ENCODE assay signal across 11 cellular contexts in the genomic region with DNA sequence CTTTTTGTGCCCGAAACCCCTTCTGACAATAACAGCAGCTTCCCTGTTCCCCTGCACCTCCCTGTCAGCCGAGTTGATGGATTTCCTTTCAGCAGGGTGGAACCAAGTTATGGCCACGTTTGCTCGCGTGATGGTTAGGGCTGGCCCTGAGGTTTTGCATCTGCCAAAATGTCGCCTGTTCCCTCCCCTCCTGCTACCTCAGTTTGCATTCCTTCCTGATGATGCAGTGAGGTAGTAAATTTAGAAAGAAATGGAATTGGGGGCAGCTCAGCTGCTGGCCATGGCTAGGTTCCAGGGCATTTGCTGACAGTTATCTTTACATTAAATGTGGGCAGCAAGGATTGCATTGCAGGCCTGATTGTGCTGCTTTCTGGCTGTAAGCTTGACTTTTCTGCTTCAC. TPM values are rescaled to one million over a fixed set of nuclear protein-coding genes. Genes with fewer than 3 reads are reported as not detected.
DNase-seq lines count a peak whose midpoint lies in the region; ATAC-seq and TF ChIP-seq lines count a peak whose summit lies in the region.
"Had no signal": no experiment of that assay in that cellular context is flagged by ENCODE, and none has a peak within 500 bp of the region (broad histone marks: within the 10 kb centered on the region; RNA-seq: fewer than 3 reads in every experiment).

No MANE protein-coding gene starts in this region.

- intact Hi-C loops in mucosa of descending colon (cut with DNase I, micrococcal nuclease): no loop called here

- peak overlapping the region; percentile 30 for H3K27ac ChIP-seq in mesodermal cell (ENCODE audit: low read depth, low read length, severe bottlenecking)

- H3K4me1 ChIP-seq in mesodermal cell (ENCODE audit: control insufficient read depth, insufficient read depth, low read length, poor library complexity, severe bottlenecking) (peaks cover 12% of the 10 kb centered on the region), mucosa of descending colon (ENCODE audit: low read depth) (peaks cover 6% of the 10 kb centered on the region)

- no peak for ATAC-seq in mucosa of descending colon

- no peak overlapping the region for H3K4me3 ChIP-seq in mesodermal cell (ENCODE audit: extremely low read depth, insufficient read depth, low read length, poor library complexity, severe bottlenecking)
- H3K4me3 ChIP-seq in mucosa of descending colon: no peak overlapping the region

- no peak for TF ChIP-seq CTCF in mucosa of descending colon (IDR thresholded peaks at IDR 0.05)

- peak; percentile 84 for DNase-seq in A172 (ENCODE audit: low spot score)
- peak; percentile 77 for DNase-seq in M059J (ENCODE audit: low read depth)
- DNase-seq in dedifferentiated amniotic fluid mesenchymal stem cell (ENCODE audit: extremely low spot score): peak; percentile 40
- DNase-seq in NCI-H146 (lab: John Stamatoyannopoulos, UW): no peak
- no peak for DNase-seq in mucosa of descending colon
- DNase-seq in amygdala (lab: John Stamatoyannopoulos, UW): no peak
- DNase-seq in MV-4-11 (lab: John Stamatoyannopoulos, UW): no peak
- DNase-seq: activated CD4-positive, alpha-beta T cell treated with anti-CD3 and anti-CD28 coated beads for 1 hour; foreskin melanocyte; midbrain had no signal

- H3K9me3 ChIP-seq in mesodermal cell (ENCODE audit: control insufficient read depth, low read length) (no peaks in the 10 kb centered on the region), mucosa of descending colon (no peaks in the 10 kb centered on the region)

- peaks cover 23% of the 10 kb centered on the region for H3K36me3 ChIP-seq in mesodermal cell (ENCODE audit: control insufficient read depth, insufficient read depth, low read length)
- no peaks in the 10 kb centered on the region for H3K36me3 ChIP-seq in mucosa of descending colon (ENCODE audit: low read depth)

- WGBS in mesodermal cell (ENCODE audit: insufficient coverage in 2 of 2), 2 experiments: 60 to 78% methylated on average over 5 to 6 of the region's 6 CpGs

RNA-seq across cellular contexts. Expression of a gene that starts 13.2 kb away (rescaled TPM):
- 8.7 TPM in 2 replicates for total RNA-seq in A172 (2014; rRNA removed; shearing (Covaris generic))
- 3.9 and 8.6 TPM in 2 replicates for total RNA-seq in M059J (2014; rRNA removed; shearing (Covaris generic))
- polyA plus RNA-seq in mesodermal cell (2013, experiment 1 of 2): 14.0 TPM
- 8.5 TPM for polyA plus RNA-seq in mesodermal cell (2013, experiment 2 of 2)
- total RNA-seq in mucosa of descending colon: 10 to 100 TPM; 36.0 to 40.9 (median 38.9) TPM

Comparison
In these comparisons a context has a peak if more than half of its experiments do, and no peak if none do; other contexts are left out.
1. DNase-seq: peak in A172 (single experiment), M059J (single experiment) and dedifferentiated amniotic fluid mesenchymal stem cell (single experiment); none in NCI-H146 (single experiment), mucosa of descending colon (0 of 3), amygdala (0 of 56) and MV-4-11 (single experiment).